In the genomic region with DNA sequence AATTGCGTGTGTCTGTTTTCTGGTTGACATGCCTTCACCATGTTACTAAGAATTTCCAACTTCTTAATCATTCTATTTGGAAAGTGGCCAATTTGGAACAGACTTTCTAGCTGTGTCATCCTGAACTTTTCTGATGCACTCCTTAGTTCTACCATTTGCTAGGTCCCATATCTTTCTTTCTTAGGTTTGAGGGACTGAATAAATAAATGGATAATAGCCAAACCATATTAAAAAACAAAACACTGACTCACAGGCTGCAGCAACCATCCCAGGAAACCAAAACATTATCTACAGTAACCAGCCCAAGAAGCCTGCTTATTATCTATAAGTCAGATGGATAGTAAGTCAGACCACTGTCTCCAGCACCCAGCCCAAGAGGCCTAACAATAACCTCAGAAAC, we compare ENCODE assay signal across 10 cellular contexts. TPM values are rescaled to one million over a fixed set of nuclear protein-coding genes. Genes with fewer than 3 reads are reported as not detected.
DNase-seq lines count a peak whose midpoint lies in the region; ATAC-seq and TF ChIP-seq lines count a peak whose summit lies in the region.
"Had no signal": no experiment of that assay in that cellular context is flagged by ENCODE, and none has a peak within 500 bp of the region (broad histone marks: within the 10 kb centered on the region; RNA-seq: fewer than 3 reads in every experiment).

No MANE protein-coding gene starts in this region.

- peaks cover 67% of the 10 kb centered on the region for H3K4me1 Mint-ChIP-seq in chondrocyte (ENCODE audit: low read depth)
- H3K4me1 Mint-ChIP-seq in natural killer cell, result peaks cover 0 to 19% of the 10 kb centered on the region in 2 donors

- ATAC-seq in natural killer cell, result no peak

- no peaks in the 10 kb centered on the region for H3K36me3 ChIP-seq in effector memory CD4-positive, alpha-beta T cell (ENCODE audit: control insufficient read depth, insufficient read depth, low read length)

- TF ChIP-seq CTCF in chondrocyte (IDR thresholded peaks at IDR 0.05) (no peak), natural killer cell (IDR thresholded peaks at IDR 0.05) (no peak)

- H3K9me3 Mint-ChIP-seq in chondrocyte (ENCODE audit: low read depth) (no peaks in the 10 kb centered on the region), natural killer cell (no peaks in the 10 kb centered on the region)

- H3K27ac Mint-ChIP-seq in chondrocyte (ENCODE audit: unreplicated experiment), result peak overlapping the region; percentile 94
- no peak overlapping the region for H3K27ac Mint-ChIP-seq in natural killer cell

- H3K4me1 ChIP-seq in effector memory CD4-positive, alpha-beta T cell (ENCODE audit: control insufficient read depth, insufficient read depth, low read length, poor library complexity, severe bottlenecking), result peaks cover 12% of the 10 kb centered on the region

- H3K4me3 Mint-ChIP-seq in chondrocyte (ENCODE audit: unreplicated experiment) (no peak overlapping the region), natural killer cell (no peak overlapping the region)

- DNase-seq in AG08395 (ENCODE audit: low spot score) (peak; percentile 85), M059J (ENCODE audit: low read depth) (peak; percentile 92), chondrocyte (ENCODE audit: low spot score) (no peak), myocyte (ENCODE audit: low read depth) (peak; percentile 90), natural killer cell (no peak), NCI-H1417 (lab: John Stamatoyannopoulos, UW) (no peak), NCI-H187 (lab: John Stamatoyannopoulos, UW) (no peak)
- DNase-seq in effector memory CD4-positive, alpha-beta T cell, result no peak
- DNase-seq: activated naive CD4-positive, alpha-beta T cell treated with Interleukin-2 at 50 U/mL for 16 hours had no signal

- no peak overlapping the region for H3K4me3 ChIP-seq in effector memory CD4-positive, alpha-beta T cell (ENCODE audit: insufficient read depth, low read depth, low read length, poor library complexity, severe bottlenecking)

- H3K36me3 Mint-ChIP-seq in chondrocyte (ENCODE audit: low read depth) (no peaks in the 10 kb centered on the region), natural killer cell (peaks cover 11% of the 10 kb centered on the region)

- intact Hi-C loops in natural killer cell (cut with micrococcal nuclease), result no loop called here

- no peak overlapping the region for H3K27ac ChIP-seq in effector memory CD4-positive, alpha-beta T cell (ENCODE audit: insufficient read depth, low read length, poor library complexity, severe bottlenecking)

- H3K9me3 ChIP-seq in effector memory CD4-positive, alpha-beta T cell (ENCODE audit: control insufficient read depth, low read length), result no peaks in the 10 kb centered on the region

- no peaks in the 10 kb centered on the region for H3K27me3 ChIP-seq in effector memory CD4-positive, alpha-beta T cell (replicated peaks; ENCODE audit: control insufficient read depth, insufficient read depth, low read length, poor library complexity, severe bottlenecking)

- H3K27me3 Mint-ChIP-seq in chondrocyte (ENCODE audit: low read depth), result no peaks in the 10 kb centered on the region
- H3K27me3 Mint-ChIP-seq in natural killer cell (ENCODE audit: low read depth in 2 of 2), result no peaks in the 10 kb centered on the region

RNA-seq across cellular contexts. Expression of gene PLET1, which starts 57.5 kb away (rescaled TPM):
- not detected in 2 replicates for total RNA-seq in M059J (2014; rRNA removed; shearing (Covaris generic))
- total RNA-seq in chondrocyte (not detected in 3 replicates), myocyte (not detected in 2 replicates), natural killer cell (not detected)
- not detected for polyA plus RNA-seq in myocyte (2012)
- total RNA-seq: frontal cortex had no signal

Comparison
In these comparisons a context has a peak if more than half of its experiments do, and no peak if none do; other contexts are left out.
1. DNase-seq: peak in AG08395 (single experiment), M059J (single experiment) and myocyte (single experiment); none in chondrocyte (single experiment), natural killer cell (single experiment), effector memory CD4-positive, alpha-beta T cell (0 of 3), NCI-H1417 (0 of 3) and NCI-H187 (0 of 2).